ENCODE assay signal across 1 cellular context in the genomic region with DNA sequence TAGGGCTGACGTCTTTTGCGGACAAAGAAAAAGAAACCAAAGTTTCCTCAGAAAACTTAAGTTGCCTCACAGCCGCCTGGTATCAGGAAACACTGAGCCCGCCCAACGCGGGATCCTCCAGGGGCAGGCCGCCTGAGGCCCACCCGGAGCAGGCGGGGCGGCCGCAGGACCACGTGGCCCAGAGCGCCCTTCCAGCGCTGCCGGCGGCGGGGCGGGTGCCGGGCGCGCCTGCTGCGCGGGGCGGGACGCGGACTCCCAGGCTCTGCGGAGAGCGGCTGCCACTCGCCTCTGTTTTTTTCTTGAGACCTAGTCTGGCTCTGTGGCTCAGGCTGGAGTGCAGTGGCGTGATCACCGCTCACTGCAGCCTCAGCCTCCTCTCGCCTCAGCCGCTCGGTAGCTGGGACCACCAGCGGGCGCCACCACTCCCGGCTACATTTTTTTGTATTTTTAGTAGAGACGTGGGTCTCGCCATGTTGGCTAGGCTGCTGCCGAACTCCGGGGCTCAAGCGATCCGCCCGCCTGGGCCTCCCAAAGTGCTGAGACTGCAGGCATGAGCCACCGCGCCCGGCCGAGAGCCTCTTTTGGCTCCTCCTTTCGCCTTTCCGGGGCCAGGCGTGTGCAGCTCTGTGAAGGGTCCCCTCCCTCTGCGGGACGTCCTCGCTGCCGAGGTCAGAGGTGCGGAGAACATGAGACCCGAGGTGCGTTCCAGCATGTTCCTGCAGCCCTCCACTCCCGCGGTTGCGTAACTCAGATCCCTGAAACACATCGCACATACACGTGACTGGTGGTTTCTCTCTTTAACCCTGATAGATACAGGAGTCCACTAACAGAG.
TF ChIP-seq lines count a peak whose summit lies in the region.

No MANE protein-coding gene starts in this region.

TF ChIP-seq in HepG2, 621 proteins besides CTCF, POLR2A, EP300 and RAD21 (continued from another document and continues in another):
- TF ChIP-seq, protein P1, sequence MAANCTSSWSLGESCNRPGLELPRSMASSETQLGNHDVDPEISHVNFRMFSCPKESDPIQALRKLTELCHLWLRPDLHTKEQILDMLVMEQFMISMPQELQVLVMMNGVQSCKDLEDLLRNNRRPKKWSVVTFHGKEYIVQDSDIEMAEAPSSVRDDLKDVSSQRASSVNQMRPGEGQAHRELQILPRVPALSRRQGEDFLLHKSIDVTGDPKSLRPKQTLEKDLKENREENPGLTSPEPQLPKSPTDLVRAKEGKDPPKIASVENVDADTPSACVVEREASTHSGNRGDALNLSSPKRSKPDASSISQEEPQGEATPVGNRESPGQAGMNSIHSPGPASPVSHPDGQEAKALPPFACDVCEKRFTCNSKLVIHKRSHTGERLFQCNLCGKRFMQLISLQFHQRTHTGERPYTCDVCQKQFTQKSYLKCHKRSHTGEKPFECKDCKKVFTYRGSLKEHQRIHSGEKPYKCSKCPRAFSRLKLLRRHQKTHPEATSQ (CRISPR knock-in tag; IDR thresholded peaks at IDR 0.05; ENCODE audit: borderline replicate concordance), result peak; percentile 98
- TF ChIP-seq REXO4 (CRISPR knock-in tag; IDR thresholded peaks at IDR 0.05; ENCODE audit: borderline replicate concordance) (peak; percentile 96; the same call in 1 of the 2 replicates), ZNF350 (CRISPR knock-in tag; IDR thresholded peaks at IDR 0.05; ENCODE audit: borderline replicate concordance, low read depth) (peak; percentile 97), RXRB (CRISPR knock-in tag; IDR thresholded peaks at IDR 0.05; ENCODE audit: borderline replicate concordance) (peak; percentile 97), ZNF546 (CRISPR knock-in tag; conservative IDR thresholded peaks at IDR 0.05) (peak; percentile 93), HDAC6 (IDR thresholded peaks at IDR 0.05; ENCODE audit: low read depth, low read length) (no peak), ZSCAN25 (CRISPR knock-in tag; IDR thresholded peaks at IDR 0.05) (peak; percentile 85), SYNCRIP (IDR thresholded peaks at IDR 0.05; ENCODE audit: insufficient read depth, low read depth, low read length) (no peak), ZNF382 (CRISPR knock-in tag; IDR thresholded peaks at IDR 0.05; ENCODE audit: borderline replicate concordance) (no peak), ZBTB3 (CRISPR knock-in tag; IDR thresholded peaks at IDR 0.05; ENCODE audit: borderline replicate concordance, low read depth) (peak; percentile 79), ZNF446 (CRISPR knock-in tag; IDR thresholded peaks at IDR 0.05) (no peak; the same call in none of the 2 replicates), NAIF1 (CRISPR knock-in tag; IDR thresholded peaks at IDR 0.05; ENCODE audit: borderline replicate concordance) (peak; percentile 92), AHR (CRISPR knock-in tag; IDR thresholded peaks at IDR 0.05) (no peak; the same call in 1 of the 2 replicates), STAG1 (CRISPR knock-in tag; IDR thresholded peaks at IDR 0.05) (peak; percentile 32), TBX2 (CRISPR knock-in tag; IDR thresholded peaks at IDR 0.05; ENCODE audit: borderline replicate concordance) (peak; percentile 95), ZNF383 (CRISPR knock-in tag; IDR thresholded peaks at IDR 0.05; ENCODE audit: borderline replicate concordance) (no peak; the same call in 1 of the 2 replicates), ARNTL (CRISPR knock-in tag; IDR thresholded peaks at IDR 0.05) (peak; percentile 100), ZNF768 (CRISPR knock-in tag; IDR thresholded peaks at IDR 0.05) (peak; percentile 74), RFX1 (IDR thresholded peaks at IDR 0.05) (no peak; the same call in 1 of the 2 replicates), KDM5A (IDR thresholded peaks at IDR 0.05; ENCODE audit: borderline replicate concordance, low read length) (no peak; the same call in 1 of the 2 replicates), ZNF552 (CRISPR knock-in tag; IDR thresholded peaks at IDR 0.05; ENCODE audit: borderline replicate concordance) (peak; percentile 99; the same call in 1 of the 2 replicates), ZNF75D (CRISPR knock-in tag; IDR thresholded peaks at IDR 0.05; ENCODE audit: borderline replicate concordance) (no peak), RFXANK (CRISPR knock-in tag; IDR thresholded peaks at IDR 0.05) (peak; percentile 79; the same call in 1 of the 2 replicates), HES4 (CRISPR knock-in tag; IDR thresholded peaks at IDR 0.05; ENCODE audit: borderline replicate concordance) (peak; percentile 99), ZNF670 (CRISPR knock-in tag; IDR thresholded peaks at IDR 0.05; ENCODE audit: borderline replicate concordance) (peak; percentile 89; the same call in 1 of the 2 replicates), ZNF484 (CRISPR knock-in tag; IDR thresholded peaks at IDR 0.05; ENCODE audit: borderline replicate concordance, low read depth) (peak; percentile 34; the same call in 1 of the 2 replicates), ZNF256 (CRISPR knock-in tag; conservative IDR thresholded peaks at IDR 0.05) (peak; percentile 98), ZNF841 (CRISPR knock-in tag; IDR thresholded peaks at IDR 0.05; ENCODE audit: borderline replicate concordance) (0 out of 2 replicates have a peak, but pooled peaks have one; percentile 19), ZNF878 (CRISPR knock-in tag; IDR thresholded peaks at IDR 0.05) (peak; percentile 99), ZBTB20 (CRISPR knock-in tag; IDR thresholded peaks at IDR 0.05; ENCODE audit: borderline replicate concordance, low read depth) (peak; percentile 97; the same call in 1 of the 2 replicates), ZKSCAN1 (IDR thresholded peaks at IDR 0.05; ENCODE audit: low read length) (0 out of 2 replicates have a peak, but pooled peaks have one; percentile 41), SRY (CRISPR knock-in tag; IDR thresholded peaks at IDR 0.05) (peak; percentile 99), AGO1 (IDR thresholded peaks at IDR 0.05; ENCODE audit: low read depth, low read length, poor library complexity, severe bottlenecking) (no peak), NCOA5 (CRISPR knock-in tag; IDR thresholded peaks at IDR 0.05) (no peak), SNAI1 (CRISPR knock-in tag; IDR thresholded peaks at IDR 0.05; ENCODE audit: borderline replicate concordance) (peak; percentile 91), FOXM1 (CRISPR knock-in tag; IDR thresholded peaks at IDR 0.05) (peak; percentile 68; the same call in 1 of the 2 replicates)
- TF ChIP-seq, protein P2, sequence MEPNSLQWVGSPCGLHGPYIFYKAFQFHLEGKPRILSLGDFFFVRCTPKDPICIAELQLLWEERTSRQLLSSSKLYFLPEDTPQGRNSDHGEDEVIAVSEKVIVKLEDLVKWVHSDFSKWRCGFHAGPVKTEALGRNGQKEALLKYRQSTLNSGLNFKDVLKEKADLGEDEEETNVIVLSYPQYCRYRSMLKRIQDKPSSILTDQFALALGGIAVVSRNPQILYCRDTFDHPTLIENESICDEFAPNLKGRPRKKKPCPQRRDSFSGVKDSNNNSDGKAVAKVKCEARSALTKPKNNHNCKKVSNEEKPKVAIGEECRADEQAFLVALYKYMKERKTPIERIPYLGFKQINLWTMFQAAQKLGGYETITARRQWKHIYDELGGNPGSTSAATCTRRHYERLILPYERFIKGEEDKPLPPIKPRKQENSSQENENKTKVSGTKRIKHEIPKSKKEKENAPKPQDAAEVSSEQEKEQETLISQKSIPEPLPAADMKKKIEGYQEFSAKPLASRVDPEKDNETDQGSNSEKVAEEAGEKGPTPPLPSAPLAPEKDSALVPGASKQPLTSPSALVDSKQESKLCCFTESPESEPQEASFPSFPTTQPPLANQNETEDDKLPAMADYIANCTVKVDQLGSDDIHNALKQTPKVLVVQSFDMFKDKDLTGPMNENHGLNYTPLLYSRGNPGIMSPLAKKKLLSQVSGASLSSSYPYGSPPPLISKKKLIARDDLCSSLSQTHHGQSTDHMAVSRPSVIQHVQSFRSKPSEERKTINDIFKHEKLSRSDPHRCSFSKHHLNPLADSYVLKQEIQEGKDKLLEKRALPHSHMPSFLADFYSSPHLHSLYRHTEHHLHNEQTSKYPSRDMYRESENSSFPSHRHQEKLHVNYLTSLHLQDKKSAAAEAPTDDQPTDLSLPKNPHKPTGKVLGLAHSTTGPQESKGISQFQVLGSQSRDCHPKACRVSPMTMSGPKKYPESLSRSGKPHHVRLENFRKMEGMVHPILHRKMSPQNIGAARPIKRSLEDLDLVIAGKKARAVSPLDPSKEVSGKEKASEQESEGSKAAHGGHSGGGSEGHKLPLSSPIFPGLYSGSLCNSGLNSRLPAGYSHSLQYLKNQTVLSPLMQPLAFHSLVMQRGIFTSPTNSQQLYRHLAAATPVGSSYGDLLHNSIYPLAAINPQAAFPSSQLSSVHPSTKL (CRISPR knock-in tag; IDR thresholded peaks at IDR 0.05), result peak; percentile 98
- TF ChIP-seq, protein P3, sequence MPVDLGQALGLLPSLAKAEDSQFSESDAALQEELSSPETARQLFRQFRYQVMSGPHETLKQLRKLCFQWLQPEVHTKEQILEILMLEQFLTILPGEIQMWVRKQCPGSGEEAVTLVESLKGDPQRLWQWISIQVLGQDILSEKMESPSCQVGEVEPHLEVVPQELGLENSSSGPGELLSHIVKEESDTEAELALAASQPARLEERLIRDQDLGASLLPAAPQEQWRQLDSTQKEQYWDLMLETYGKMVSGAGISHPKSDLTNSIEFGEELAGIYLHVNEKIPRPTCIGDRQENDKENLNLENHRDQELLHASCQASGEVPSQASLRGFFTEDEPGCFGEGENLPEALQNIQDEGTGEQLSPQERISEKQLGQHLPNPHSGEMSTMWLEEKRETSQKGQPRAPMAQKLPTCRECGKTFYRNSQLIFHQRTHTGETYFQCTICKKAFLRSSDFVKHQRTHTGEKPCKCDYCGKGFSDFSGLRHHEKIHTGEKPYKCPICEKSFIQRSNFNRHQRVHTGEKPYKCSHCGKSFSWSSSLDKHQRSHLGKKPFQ (CRISPR knock-in tag; IDR thresholded peaks at IDR 0.05; ENCODE audit: insufficient replicate concordance), result peak; percentile 97
- TF ChIP-seq, protein P4, sequence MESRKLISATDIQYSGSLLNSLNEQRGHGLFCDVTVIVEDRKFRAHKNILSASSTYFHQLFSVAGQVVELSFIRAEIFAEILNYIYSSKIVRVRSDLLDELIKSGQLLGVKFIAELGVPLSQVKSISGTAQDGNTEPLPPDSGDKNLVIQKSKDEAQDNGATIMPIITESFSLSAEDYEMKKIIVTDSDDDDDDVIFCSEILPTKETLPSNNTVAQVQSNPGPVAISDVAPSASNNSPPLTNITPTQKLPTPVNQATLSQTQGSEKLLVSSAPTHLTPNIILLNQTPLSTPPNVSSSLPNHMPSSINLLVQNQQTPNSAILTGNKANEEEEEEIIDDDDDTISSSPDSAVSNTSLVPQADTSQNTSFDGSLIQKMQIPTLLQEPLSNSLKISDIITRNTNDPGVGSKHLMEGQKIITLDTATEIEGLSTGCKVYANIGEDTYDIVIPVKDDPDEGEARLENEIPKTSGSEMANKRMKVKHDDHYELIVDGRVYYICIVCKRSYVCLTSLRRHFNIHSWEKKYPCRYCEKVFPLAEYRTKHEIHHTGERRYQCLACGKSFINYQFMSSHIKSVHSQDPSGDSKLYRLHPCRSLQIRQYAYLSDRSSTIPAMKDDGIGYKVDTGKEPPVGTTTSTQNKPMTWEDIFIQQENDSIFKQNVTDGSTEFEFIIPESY (CRISPR knock-in tag; IDR thresholded peaks at IDR 0.05), result peak; percentile 90
- TF ChIP-seq, protein P5, sequence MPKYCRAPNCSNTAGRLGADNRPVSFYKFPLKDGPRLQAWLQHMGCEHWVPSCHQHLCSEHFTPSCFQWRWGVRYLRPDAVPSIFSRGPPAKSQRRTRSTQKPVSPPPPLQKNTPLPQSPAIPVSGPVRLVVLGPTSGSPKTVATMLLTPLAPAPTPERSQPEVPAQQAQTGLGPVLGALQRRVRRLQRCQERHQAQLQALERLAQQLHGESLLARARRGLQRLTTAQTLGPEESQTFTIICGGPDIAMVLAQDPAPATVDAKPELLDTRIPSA (CRISPR knock-in tag; IDR thresholded peaks at IDR 0.05; ENCODE audit: borderline replicate concordance), result no peak
- TF ChIP-seq, protein P6, sequence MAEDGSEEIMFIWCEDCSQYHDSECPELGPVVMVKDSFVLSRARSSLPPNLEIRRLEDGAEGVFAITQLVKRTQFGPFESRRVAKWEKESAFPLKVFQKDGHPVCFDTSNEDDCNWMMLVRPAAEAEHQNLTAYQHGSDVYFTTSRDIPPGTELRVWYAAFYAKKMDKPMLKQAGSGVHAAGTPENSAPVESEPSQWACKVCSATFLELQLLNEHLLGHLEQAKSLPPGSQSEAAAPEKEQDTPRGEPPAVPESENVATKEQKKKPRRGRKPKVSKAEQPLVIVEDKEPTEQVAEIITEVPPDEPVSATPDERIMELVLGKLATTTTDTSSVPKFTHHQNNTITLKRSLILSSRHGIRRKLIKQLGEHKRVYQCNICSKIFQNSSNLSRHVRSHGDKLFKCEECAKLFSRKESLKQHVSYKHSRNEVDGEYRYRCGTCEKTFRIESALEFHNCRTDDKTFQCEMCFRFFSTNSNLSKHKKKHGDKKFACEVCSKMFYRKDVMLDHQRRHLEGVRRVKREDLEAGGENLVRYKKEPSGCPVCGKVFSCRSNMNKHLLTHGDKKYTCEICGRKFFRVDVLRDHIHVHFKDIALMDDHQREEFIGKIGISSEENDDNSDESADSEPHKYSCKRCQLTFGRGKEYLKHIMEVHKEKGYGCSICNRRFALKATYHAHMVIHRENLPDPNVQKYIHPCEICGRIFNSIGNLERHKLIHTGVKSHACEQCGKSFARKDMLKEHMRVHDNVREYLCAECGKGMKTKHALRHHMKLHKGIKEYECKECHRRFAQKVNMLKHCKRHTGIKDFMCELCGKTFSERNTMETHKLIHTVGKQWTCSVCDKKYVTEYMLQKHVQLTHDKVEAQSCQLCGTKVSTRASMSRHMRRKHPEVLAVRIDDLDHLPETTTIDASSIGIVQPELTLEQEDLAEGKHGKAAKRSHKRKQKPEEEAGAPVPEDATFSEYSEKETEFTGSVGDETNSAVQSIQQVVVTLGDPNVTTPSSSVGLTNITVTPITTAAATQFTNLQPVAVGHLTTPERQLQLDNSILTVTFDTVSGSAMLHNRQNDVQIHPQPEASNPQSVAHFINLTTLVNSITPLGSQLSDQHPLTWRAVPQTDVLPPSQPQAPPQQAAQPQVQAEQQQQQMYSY (CRISPR knock-in tag; IDR thresholded peaks at IDR 0.05), result peak; percentile 71
- TF ChIP-seq, protein P7, sequence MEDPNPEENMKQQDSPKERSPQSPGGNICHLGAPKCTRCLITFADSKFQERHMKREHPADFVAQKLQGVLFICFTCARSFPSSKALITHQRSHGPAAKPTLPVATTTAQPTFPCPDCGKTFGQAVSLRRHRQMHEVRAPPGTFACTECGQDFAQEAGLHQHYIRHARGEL (CRISPR knock-in tag; IDR thresholded peaks at IDR 0.05), result peak; percentile 87; the same call in 1 of the 2 replicates
